In the genomic region with DNA sequence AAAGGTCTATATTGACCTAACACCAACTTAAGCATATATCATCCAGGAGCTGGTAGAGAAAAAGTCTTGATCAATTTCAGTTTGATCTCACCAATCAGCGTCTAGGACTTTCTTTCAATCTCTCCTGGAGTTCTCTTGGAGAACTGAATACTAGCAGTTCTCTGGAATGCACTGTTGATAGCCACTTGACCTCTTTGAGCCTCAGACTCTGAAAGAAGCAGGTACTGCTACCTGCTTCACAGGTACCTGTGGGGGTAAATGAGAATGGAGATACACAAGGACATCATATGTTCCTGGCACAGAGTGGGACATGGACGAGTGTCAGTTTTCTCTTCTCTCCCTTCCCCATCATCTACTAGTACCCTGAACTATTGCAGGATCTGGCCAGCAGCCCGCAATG, we compare ENCODE assay signal across 31 cellular contexts.
"Had no signal": no experiment of that assay in that cellular context is flagged by ENCODE, and none has a peak within 500 bp of the region (broad histone marks: within the 10 kb centered on the region; RNA-seq: fewer than 3 reads in every experiment).

No MANE protein-coding gene starts in this region.

- H3K4me1 ChIP-seq: adrenal gland, body of pancreas had no signal

- ATAC-seq: activated naive CD4-positive, alpha-beta T cell treated with anti-CD3 and anti-CD28 coated beads, Interleukin-2, amount 50 U/mL, for 72 hours; activated T-cell treated with anti-CD3 and anti-CD28 coated beads, Interleukin-2, amount 50 U/mL, for 4 hours; body of pancreas had no signal

- H3K9me3 ChIP-seq: adrenal gland, body of pancreas had no signal

- H3K36me3 ChIP-seq: adrenal gland had no signal

- H3K27me3 ChIP-seq: adrenal gland, body of pancreas had no signal

- DNase-seq: activated B cell treated with CpG ODN at 0.5 μM for 24 hours; activated CD4-positive, alpha-beta memory T cell treated with anti-CD3 and anti-CD28 coated beads for 36 hours; activated CD4-positive, alpha-beta T cell treated with anti-CD3 and anti-CD28 coated beads for 4 hours; activated CD4-positive, alpha-beta T cell treated with anti-CD3 and anti-CD28 coated beads, Interleukin-2, amount 50 U/mL, for 1 hour; activated CD4-positive, CD25-positive, alpha-beta regulatory T cell treated with anti-CD3 and anti-CD28 coated beads, Interleukin-2, amount 50 U/mL, for 72 hours; activated CD8-positive, alpha-beta memory T cell treated with anti-CD3 and anti-CD28 coated beads, Interleukin-2, amount 50 U/mL, for 4 hours; activated gamma-delta T cell treated with Interleukin-2 at 50 U/mL for 16 hours; activated naive CD4-positive, alpha-beta T cell treated with anti-CD3 and anti-CD28 coated beads for 36 hours; activated T-cell treated with anti-CD3 and anti-CD28 coated beads for 4 hours; activated T-cell treated with anti-CD3 and anti-CD28 coated beads, Interleukin-2, amount 50 U/mL, for 4 hours; adrenal gland; body of pancreas; NCI-H1092 treated with DMSO at 0.1 percent for 48 hours; NCI-H1417; NCI-H146; NCI-H187; NCI-H2029 treated with DMSO at 0.1 percent for 48 hours; NCI-H2107; NCI-H2171; NCI-H510A; NCI-H526; NCI-H748 treated with DMSO at 0.1 percent for 48 hours; NK-92 treated with Interleukin-12 subunit alpha and Interleukin-12 subunit beta, amount 100 ng/mL, for 24 hours; SIG-M5; SW 1271; T-helper 1 cell; T-helper 2 cell; T-helper 9 cell had no signal

- H3K27ac ChIP-seq: adrenal gland, body of pancreas, KMS-11, VCaP had no signal

- H3K4me3 ChIP-seq: adrenal gland, body of pancreas had no signal
